In the genomic region with DNA sequence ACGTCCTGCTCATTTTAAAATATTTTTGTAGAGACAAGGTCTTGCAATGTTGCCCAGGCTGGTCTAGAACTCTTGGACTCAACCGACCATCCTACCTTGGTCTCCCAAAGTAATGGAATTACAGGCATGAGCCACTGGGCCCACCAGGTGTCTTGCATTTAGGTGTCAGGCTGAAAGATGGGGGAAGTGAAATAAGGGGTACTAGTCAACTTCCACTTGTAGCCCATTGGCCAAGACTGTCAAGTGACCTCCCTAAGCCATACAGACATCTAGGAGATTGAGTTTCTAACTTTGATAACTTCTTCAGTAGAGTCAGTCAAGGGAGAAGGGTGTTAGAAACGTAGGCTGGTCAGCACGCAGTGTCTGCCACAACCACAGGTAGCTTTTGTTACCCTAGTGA, we compare ENCODE assay signal across 19 cellular contexts. TPM values are rescaled to one million over a fixed set of nuclear protein-coding genes. Genes with fewer than 3 reads are reported as not detected.
DNase-seq lines count a peak whose midpoint lies in the region; ATAC-seq, FAIRE-seq and TF ChIP-seq lines count a peak whose summit lies in the region.
"Had no signal": no experiment of that assay in that cellular context is flagged by ENCODE, and none has a peak within 500 bp of the region (broad histone marks: within the 10 kb centered on the region; RNA-seq: fewer than 3 reads in every experiment).

No MANE protein-coding gene starts in this region.

- no peak overlapping the region for H3K27ac ChIP-seq in GM12878 (ENCODE audit: control insufficient read depth, insufficient read depth)
- H3K27ac ChIP-seq: 22Rv1 had no signal

- no peaks in the 10 kb centered on the region for H3K27me3 ChIP-seq in GM12878 (replicated peaks in 1 of 2; ENCODE audit: control insufficient read depth in 2 of 2, insufficient read depth in 2 of 2, low read length in 1 of 2)

- TF ChIP-seq POLR2A in GM12878 (IDR thresholded peaks at IDR 0.05; ENCODE audit: low read depth, low read length), result no peak

- no peaks in the 10 kb centered on the region for H3K27me3 Mint-ChIP-seq in activated CD8-positive, alpha-beta memory T cell treated with anti-CD3 and anti-CD28 coated beads, Interleukin-2, amount 10 ng/mL, durations not matched to agents 7 days and 5 days
- no peaks in the 10 kb centered on the region for H3K27me3 Mint-ChIP-seq in memory B cell

- no peaks in the 10 kb centered on the region for H3K9me3 ChIP-seq in GM12878 (replicated peaks; ENCODE audit: control insufficient read depth, insufficient read depth, low read length)

- no TSS peak for BruUV-seq in GM12878 (replicated peaks; lab: Mats Ljungman, UMichigan)

- H3K36me3 ChIP-seq in GM12878 (ENCODE audit: control insufficient read depth in 2 of 2, insufficient read depth in 2 of 2, low read length in 1 of 2), result no peaks in the 10 kb centered on the region

- WGBS in GM12878 (ENCODE audit: insufficient coverage, insufficient replicate concordance, low lambda C conversion rate, missing lambda C conversion rate), result 89% methylated on average over 4 of the region's 4 CpGs

- H3K4me1 ChIP-seq in GM12878 (ENCODE audit: control insufficient read depth, insufficient read depth, low read length), result peaks cover 12% of the 10 kb centered on the region

- H3K4me2 ChIP-seq in GM12878 (ENCODE audit: control insufficient read depth, insufficient read depth), result no peak overlapping the region

- no peaks in the 10 kb centered on the region for H3K79me2 ChIP-seq in GM12878 (ENCODE audit: control insufficient read depth, insufficient read depth, low read length)

- TF ChIP-seq RAD21 in GM12878 (IDR thresholded peaks at IDR 0.05; ENCODE audit: insufficient read depth, low read depth, low read length), result no peak

- no peak for ATAC-seq in activated CD8-positive, alpha-beta memory T cell treated with anti-CD3 and anti-CD28 coated beads, Interleukin-2, amount 10 ng/mL, durations not matched to agents 7 days and 5 days
- peak; percentile 32 for ATAC-seq in GM12878
- ATAC-seq in memory B cell (ENCODE audit: low read depth), result peak; percentile 41
- ATAC-seq in HG02970 (IDR thresholded peaks at IDR 0.05; ENCODE audit: low FRiP score, unreplicated experiment), result no peak
- no peak for ATAC-seq in GM21529 (IDR thresholded peaks at IDR 0.05; ENCODE audit: unreplicated experiment)
- ATAC-seq: CD8-positive, alpha-beta T cell had no signal

- no peak for TF ChIP-seq EP300 in GM12878 (IDR thresholded peaks at IDR 0.05; ENCODE audit: borderline replicate concordance in 1 of 2, control insufficient read depth in 1 of 2, low read depth in 2 of 2, low read length in 2 of 2)

- SMC1A ChIA-PET in GM12878 (lab: Charles Lee; ENCODE audit: uncharacterized antibody, unreplicated experiment), result interaction anchor here (1.0 to 2.2 kb wide), 2 partner anchors 36 to 113 kb away, joined by 3 to 7 read pairs; no protein-coding TSS in a partner anchor

- intact Hi-C loops in GM12878 (cut with micrococcal nuclease; ENCODE audit: unreplicated experiment), result no loop called here

- H2AFZ ChIP-seq in GM12878 (ENCODE audit: control insufficient read depth, low read depth, low read length), result no peak overlapping the region; the same call in 1 of the 2 replicates

- H3K4me3 ChIP-seq in GM12878, result no peak overlapping the region

- H3K27ac Mint-ChIP-seq in activated CD8-positive, alpha-beta memory T cell treated with anti-CD3 and anti-CD28 coated beads, Interleukin-2, amount 10 ng/mL, durations not matched to agents 7 days and 5 days, result no peak overlapping the region
- H3K27ac Mint-ChIP-seq in memory B cell, result no peak overlapping the region
- H3K27ac Mint-ChIP-seq: CD8-positive, alpha-beta T cell; HFFc6 had no signal

- no peak for TF ChIP-seq CTCF in GM12878 (IDR thresholded peaks at IDR 0.05 in 2 of 3, conservative IDR thresholded peaks at IDR 0.05 in 1 of 3; ENCODE audit: control insufficient read depth in 2 of 3, extremely low read depth in 1 of 3, insufficient read depth in 1 of 3, low read depth in 3 of 3, low read length in 3 of 3)

- H3K36me3 Mint-ChIP-seq in activated CD8-positive, alpha-beta memory T cell treated with anti-CD3 and anti-CD28 coated beads, Interleukin-2, amount 10 ng/mL, durations not matched to agents 7 days and 5 days, result peaks cover under 1% of the 10 kb centered on the region
- peaks cover 1% of the 10 kb centered on the region for H3K36me3 Mint-ChIP-seq in memory B cell
- H3K36me3 Mint-ChIP-seq: CD14-positive monocyte; CD8-positive, alpha-beta T cell had no signal

- no peaks in the 10 kb centered on the region for H4K20me1 ChIP-seq in GM12878 (ENCODE audit: control insufficient read depth, insufficient read depth)

- no peaks in the 10 kb centered on the region for H3K9me3 Mint-ChIP-seq in activated CD8-positive, alpha-beta memory T cell treated with anti-CD3 and anti-CD28 coated beads, Interleukin-2, amount 10 ng/mL, durations not matched to agents 7 days and 5 days (ENCODE audit: low read depth)
- no peaks in the 10 kb centered on the region for H3K9me3 Mint-ChIP-seq in memory B cell
- H3K9me3 Mint-ChIP-seq: CD8-positive, alpha-beta T cell; HFFc6 had no signal

- POLR2A ChIA-PET in GM12878 (lab: Charles Lee), result no interaction called here

- in situ Hi-C loops in GM12878 (cut with MboI), result no loop called here

- RAD21 ChIA-PET in GM12878 (lab: Charles Lee; ENCODE audit: unreplicated experiment), result no interaction called here

- H3K9ac ChIP-seq in GM12878 (ENCODE audit: control insufficient read depth, insufficient read depth, low read length), result no peak overlapping the region

- no peak overlapping the region for H3K4me3 Mint-ChIP-seq in activated CD8-positive, alpha-beta memory T cell treated with anti-CD3 and anti-CD28 coated beads, Interleukin-2, amount 10 ng/mL, durations not matched to agents 7 days and 5 days
- H3K4me3 Mint-ChIP-seq in memory B cell, result no peak overlapping the region
- H3K4me3 Mint-ChIP-seq: CD14-positive monocyte; CD8-positive, alpha-beta T cell; HFFc6 had no signal

- CTCF ChIA-PET in activated CD8-positive, alpha-beta memory T cell treated with anti-CD3 and anti-CD28 coated beads, Interleukin-2, amount 10 ng/mL, durations not matched to agents 7 days and 5 days (lab: Charles Lee), result no interaction called here
- CTCF ChIA-PET in GM12878 (lab: Yijun Ruan, JAX), result no interaction called here

- no peak for FAIRE-seq in GM12878 (lab: Jason Lieb, UNC)
- FAIRE-seq: D721Med had no signal

- peaks cover 6% of the 10 kb centered on the region for H3K4me1 Mint-ChIP-seq in activated CD8-positive, alpha-beta memory T cell treated with anti-CD3 and anti-CD28 coated beads, Interleukin-2, amount 10 ng/mL, durations not matched to agents 7 days and 5 days
- peaks cover 17% of the 10 kb centered on the region for H3K4me1 Mint-ChIP-seq in memory B cell

- peak; percentile 50 for DNase-seq in activated CD8-positive, alpha-beta memory T cell treated with anti-CD3 and anti-CD28 coated beads for 24 hours
- DNase-seq in activated CD8-positive, alpha-beta memory T cell treated with anti-CD3 and anti-CD28 coated beads, Interleukin-2, amount 10 ng/mL, durations not matched to agents 7 days and 5 days, result no peak
- DNase-seq in GM12878 (ENCODE audit: low read depth, low spot score), result no peak
- DNase-seq in memory B cell (ENCODE audit: low spot score in 2 of 2), result no peak
- no peak for DNase-seq in anterior cingulate cortex (lab: John Stamatoyannopoulos, UW)
- no peak for DNase-seq in NCI-H345 (lab: John Stamatoyannopoulos, UW)
- DNase-seq: CD8-positive, alpha-beta T cell; COR-L47; DMS153; DMS79 treated with DMSO at 0.1 percent for 48 hours; GDM1; HCEC 1CT; HFFc6; IMR-90 had no signal

TF ChIP-seq in GM12878, 131 proteins besides CTCF, POLR2A, EP300 and RAD21:
- 0 out of 2 replicates have a peak, but pooled peaks have one; percentile 15 for TF ChIP-seq TCF12 (IDR thresholded peaks at IDR 0.05; ENCODE audit: low read depth, low read length)
- no peak for TF ChIP-seq KLF5 (IDR thresholded peaks at IDR 0.05; ENCODE audit: partially characterized antibody)

RNA-seq across cellular contexts. Expression of a gene that starts 32.0 kb away (rescaled TPM):
- 100 to 1,000 TPM; 171 to 190 TPM for total RNA-seq in activated CD8-positive, alpha-beta memory T cell treated with anti-CD3 and anti-CD28 coated beads, Interleukin-2, amount 10 ng/mL, durations not matched to agents 7 days and 5 days
- 27.7 and 30.1 TPM in 2 replicates for total RNA-seq in GM12878 (2013; cell fraction: nucleolus; rRNA removed)
- 64.5 and 66.1 TPM in 2 replicates for total RNA-seq in GM12878 (2014; rRNA removed)
- total RNA-seq in GM12878 (2014; rRNA removed; fragmentation: Illumina TruSeq; extraction: Trizol), result 49.8 and 50.0 TPM in 2 replicates
- 91.3 and 94.2 TPM in 2 replicates for total RNA-seq in GM12878 (2021)
- polyA plus RNA-seq in GM12878 (2011; ENCODE audit: low read depth), result 27.1 TPM
- 47.8 and 52.2 TPM in 2 replicates for polyA plus RNA-seq in GM12878 (2011; rRNA removed)
- 32.4 and 36.0 TPM in 2 replicates for polyA plus RNA-seq in GM12878 (2011; cell fraction: cytosol; rRNA removed)
- 27.7 and 42.9 TPM in 2 replicates for polyA plus RNA-seq in GM12878 (2011; cell fraction: nucleus; rRNA removed)
- polyA plus RNA-seq in GM12878 (2012), result 57.0 and 69.3 TPM in 2 replicates
- 74.8 and 82.5 TPM in 2 replicates for polyA plus RNA-seq in GM12878 (2014; fragmentation: Illumina TruSeq; extraction: Trizol)
- 10 to 100 TPM; 46.8 to 86.6 TPM for polyA plus RNA-seq in GM12878 (2014; fragmentation: Nextera tagmentation; extraction: Ambion mirVana)
- 69.1 and 73.0 TPM in 2 replicates for polyA plus RNA-seq in GM12878 (2014; rRNA removed)
- 100 to 1,000 TPM; 125 to 128 TPM for polyA plus RNA-seq in GM12878 (2016; fragmentation: Nextera tagmentation; extraction: Ambion mirVana)
- polyA minus RNA-seq in GM12878 (2011; rRNA and poly(A)+ RNA removed), result 35.5 and 38.3 TPM in 2 replicates
- polyA minus RNA-seq in GM12878 (2011; cell fraction: cytosol; rRNA and poly(A)+ RNA removed), result 16.7 and 23.6 TPM in 2 replicates
- 20.7 and 36.2 TPM in 2 replicates for polyA minus RNA-seq in GM12878 (2011; cell fraction: nucleus; rRNA and poly(A)+ RNA removed)

Comparison
In these comparisons a context has a peak if more than half of its experiments do, and no peak if none do; other contexts are left out.
1. ATAC-seq: peak in GM12878 (single experiment) and memory B cell (single experiment); none in activated CD8-positive, alpha-beta memory T cell treated with anti-CD3 and anti-CD28 coated beads, Interleukin-2, amount 10 ng/mL, durations not matched to agents 7 days and 5 days (single experiment), HG02970 (single experiment) and GM21529 (single experiment).